In the genomic region with DNA sequence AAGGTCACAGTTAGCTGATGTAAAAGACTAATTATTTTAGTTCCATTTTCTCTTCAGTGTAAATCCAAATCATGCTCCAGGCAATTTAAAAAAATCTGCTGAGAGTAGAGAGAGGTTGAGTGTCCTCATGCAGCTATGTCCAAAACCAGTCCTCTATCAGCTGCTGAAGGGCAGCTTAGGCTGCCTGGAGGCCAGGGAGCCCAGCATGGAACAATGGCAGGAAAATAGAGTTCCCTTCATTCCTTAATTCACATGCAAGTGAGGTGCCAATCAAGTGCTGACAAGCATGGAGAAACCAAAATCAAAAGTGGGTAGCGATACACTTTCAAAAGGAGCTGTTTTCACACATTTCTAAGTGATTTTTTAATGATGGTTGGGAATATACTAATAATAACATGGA, we compare ENCODE assay signal across 2 cellular contexts.
TF ChIP-seq lines count a peak whose summit lies in the region.

No MANE protein-coding gene starts in this region.

TF ChIP-seq in GM23338, 12 proteins besides CTCF, POLR2A, EP300 and RAD21:
- TF ChIP-seq NANOG (IDR thresholded peaks at IDR 0.05; ENCODE audit: borderline replicate concordance), result no peak
- no peak for TF ChIP-seq EZH2phosphoT487 (IDR thresholded peaks at IDR 0.05; ENCODE audit: unreplicated experiment)
- TF ChIP-seq, protein P1, sequence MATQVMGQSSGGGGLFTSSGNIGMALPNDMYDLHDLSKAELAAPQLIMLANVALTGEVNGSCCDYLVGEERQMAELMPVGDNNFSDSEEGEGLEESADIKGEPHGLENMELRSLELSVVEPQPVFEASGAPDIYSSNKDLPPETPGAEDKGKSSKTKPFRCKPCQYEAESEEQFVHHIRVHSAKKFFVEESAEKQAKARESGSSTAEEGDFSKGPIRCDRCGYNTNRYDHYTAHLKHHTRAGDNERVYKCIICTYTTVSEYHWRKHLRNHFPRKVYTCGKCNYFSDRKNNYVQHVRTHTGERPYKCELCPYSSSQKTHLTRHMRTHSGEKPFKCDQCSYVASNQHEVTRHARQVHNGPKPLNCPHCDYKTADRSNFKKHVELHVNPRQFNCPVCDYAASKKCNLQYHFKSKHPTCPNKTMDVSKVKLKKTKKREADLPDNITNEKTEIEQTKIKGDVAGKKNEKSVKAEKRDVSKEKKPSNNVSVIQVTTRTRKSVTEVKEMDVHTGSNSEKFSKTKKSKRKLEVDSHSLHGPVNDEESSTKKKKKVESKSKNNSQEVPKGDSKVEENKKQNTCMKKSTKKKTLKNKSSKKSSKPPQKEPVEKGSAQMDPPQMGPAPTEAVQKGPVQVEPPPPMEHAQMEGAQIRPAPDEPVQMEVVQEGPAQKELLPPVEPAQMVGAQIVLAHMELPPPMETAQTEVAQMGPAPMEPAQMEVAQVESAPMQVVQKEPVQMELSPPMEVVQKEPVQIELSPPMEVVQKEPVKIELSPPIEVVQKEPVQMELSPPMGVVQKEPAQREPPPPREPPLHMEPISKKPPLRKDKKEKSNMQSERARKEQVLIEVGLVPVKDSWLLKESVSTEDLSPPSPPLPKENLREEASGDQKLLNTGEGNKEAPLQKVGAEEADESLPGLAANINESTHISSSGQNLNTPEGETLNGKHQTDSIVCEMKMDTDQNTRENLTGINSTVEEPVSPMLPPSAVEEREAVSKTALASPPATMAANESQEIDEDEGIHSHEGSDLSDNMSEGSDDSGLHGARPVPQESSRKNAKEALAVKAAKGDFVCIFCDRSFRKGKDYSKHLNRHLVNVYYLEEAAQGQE (IDR thresholded peaks at IDR 0.05; ENCODE audit: unreplicated experiment), result no peak
- TF ChIP-seq, protein P2, sequence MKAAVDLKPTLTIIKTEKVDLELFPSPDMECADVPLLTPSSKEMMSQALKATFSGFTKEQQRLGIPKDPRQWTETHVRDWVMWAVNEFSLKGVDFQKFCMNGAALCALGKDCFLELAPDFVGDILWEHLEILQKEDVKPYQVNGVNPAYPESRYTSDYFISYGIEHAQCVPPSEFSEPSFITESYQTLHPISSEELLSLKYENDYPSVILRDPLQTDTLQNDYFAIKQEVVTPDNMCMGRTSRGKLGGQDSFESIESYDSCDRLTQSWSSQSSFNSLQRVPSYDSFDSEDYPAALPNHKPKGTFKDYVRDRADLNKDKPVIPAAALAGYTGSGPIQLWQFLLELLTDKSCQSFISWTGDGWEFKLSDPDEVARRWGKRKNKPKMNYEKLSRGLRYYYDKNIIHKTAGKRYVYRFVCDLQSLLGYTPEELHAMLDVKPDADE (IDR thresholded peaks at IDR 0.05), result no peak
- TF ChIP-seq STAT1 (IDR thresholded peaks at IDR 0.05; ENCODE audit: unreplicated experiment), result no peak
- TF ChIP-seq ZNF114 (CRISPR knock-in tag; IDR thresholded peaks at IDR 0.05), result no peak
- TF ChIP-seq JUNB (IDR thresholded peaks at IDR 0.05; ENCODE audit: unreplicated experiment), result no peak
TF ChIP-seq in GM23338: peak in this region for 0.

TF ChIP-seq in WTC11, 78 proteins besides CTCF, POLR2A, EP300 and RAD21:
- TF ChIP-seq SMAD4 (CRISPR knock-in tag; IDR thresholded peaks at IDR 0.05), result no peak
- no peak for TF ChIP-seq CREB1 (CRISPR knock-in tag; IDR thresholded peaks at IDR 0.05)
- no peak for TF ChIP-seq ESRRA (CRISPR knock-in tag; IDR thresholded peaks at IDR 0.05; ENCODE audit: borderline replicate concordance)
- TF ChIP-seq, protein P3, sequence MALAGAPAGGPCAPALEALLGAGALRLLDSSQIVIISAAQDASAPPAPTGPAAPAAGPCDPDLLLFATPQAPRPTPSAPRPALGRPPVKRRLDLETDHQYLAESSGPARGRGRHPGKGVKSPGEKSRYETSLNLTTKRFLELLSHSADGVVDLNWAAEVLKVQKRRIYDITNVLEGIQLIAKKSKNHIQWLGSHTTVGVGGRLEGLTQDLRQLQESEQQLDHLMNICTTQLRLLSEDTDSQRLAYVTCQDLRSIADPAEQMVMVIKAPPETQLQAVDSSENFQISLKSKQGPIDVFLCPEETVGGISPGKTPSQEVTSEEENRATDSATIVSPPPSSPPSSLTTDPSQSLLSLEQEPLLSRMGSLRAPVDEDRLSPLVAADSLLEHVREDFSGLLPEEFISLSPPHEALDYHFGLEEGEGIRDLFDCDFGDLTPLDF (CRISPR knock-in tag; IDR thresholded peaks at IDR 0.05), result no peak
- no peak for TF ChIP-seq ZNF416 (CRISPR knock-in tag; IDR thresholded peaks at IDR 0.05)
- TF ChIP-seq NR1H2 (CRISPR knock-in tag; IDR thresholded peaks at IDR 0.05), result no peak
- TF ChIP-seq, protein P4, sequence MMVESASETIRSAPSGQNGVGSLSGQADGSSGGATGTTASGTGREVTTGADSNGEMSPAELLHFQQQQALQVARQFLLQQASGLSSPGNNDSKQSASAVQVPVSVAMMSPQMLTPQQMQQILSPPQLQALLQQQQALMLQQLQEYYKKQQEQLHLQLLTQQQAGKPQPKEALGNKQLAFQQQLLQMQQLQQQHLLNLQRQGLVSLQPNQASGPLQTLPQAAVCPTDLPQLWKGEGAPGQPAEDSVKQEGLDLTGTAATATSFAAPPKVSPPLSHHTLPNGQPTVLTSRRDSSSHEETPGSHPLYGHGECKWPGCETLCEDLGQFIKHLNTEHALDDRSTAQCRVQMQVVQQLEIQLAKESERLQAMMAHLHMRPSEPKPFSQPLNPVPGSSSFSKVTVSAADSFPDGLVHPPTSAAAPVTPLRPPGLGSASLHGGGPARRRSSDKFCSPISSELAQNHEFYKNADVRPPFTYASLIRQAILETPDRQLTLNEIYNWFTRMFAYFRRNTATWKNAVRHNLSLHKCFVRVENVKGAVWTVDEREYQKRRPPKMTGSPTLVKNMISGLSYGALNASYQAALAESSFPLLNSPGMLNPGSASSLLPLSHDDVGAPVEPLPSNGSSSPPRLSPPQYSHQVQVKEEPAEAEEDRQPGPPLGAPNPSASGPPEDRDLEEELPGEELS (CRISPR knock-in tag; IDR thresholded peaks at IDR 0.05), result no peak
